Comparison of ENCODE assay signal across 13 cellular contexts in genomic region chr7:131183611-131184119, GRCh38.
A peak's percentile ranks its signal among the peaks of the same experiment; 100 is the strongest.
DNase-seq lines count a peak whose midpoint lies in the region; ATAC-seq and TF ChIP-seq lines count a peak whose summit lies in the region.
"Had no signal": no experiment of that assay in that cellular context is flagged by ENCODE, and none has a peak within 500 bp of the region (broad histone marks: within the 10 kb centered on the region; RNA-seq: fewer than 3 reads in every experiment).

No MANE protein-coding gene starts in this region.

- no peaks in the 10 kb centered on the region for H3K36me3 ChIP-seq in spleen
- H3K36me3 ChIP-seq: BLaER1 treated with 17β-estradiol and CSF1 and Interleukin-3, amounts not matched to agents 10 nM and 100 nM; MG63 had no signal

- TF ChIP-seq CTCF in spleen (IDR thresholded peaks at IDR 0.05 in 8 of 11, conservative IDR thresholded peaks at IDR 0.05 in 3 of 11), result no peak

- 16 to 34% (median 20%) methylated on average over 3 of the region's 3 CpGs for WGBS in spleen, 5 donors

- no peak for TF ChIP-seq POLR2A in spleen (IDR thresholded peaks at IDR 0.05)

- H3K4me1 ChIP-seq in spleen, result peaks cover 3 to 21% (median 7%) of the 10 kb centered on the region in 6 donors

- ATAC-seq in effector memory CD8-positive, alpha-beta T cell (replicated peaks), result peak; percentile 33

- intact Hi-C loops in spleen (cut with DNase I; ENCODE audit: low total_unique reads), result no loop called here

- peaks cover 5% of the 10 kb centered on the region for H3K9me3 Mint-ChIP-seq in activated CD4-positive, alpha-beta T cell treated with anti-CD3 and anti-CD28 coated beads, Interleukin-2, amount 10 ng/mL, durations not matched to agents 7 days and 5 days
- H3K9me3 Mint-ChIP-seq in effector memory CD8-positive, alpha-beta T cell, result no peaks in the 10 kb centered on the region

- no peak overlapping the region for H3K27ac ChIP-seq in spleen
- H3K27ac ChIP-seq: BLaER1 treated with 17β-estradiol and CSF1 and Interleukin-3, amounts not matched to agents 10 nM and 100 nM had no signal

- no peaks in the 10 kb centered on the region for H3K27me3 ChIP-seq in spleen (replicated peaks in 1 of 7)
- H3K27me3 ChIP-seq: MG63 had no signal

- no peak overlapping the region for H3K4me3 Mint-ChIP-seq in activated CD4-positive, alpha-beta T cell treated with anti-CD3 and anti-CD28 coated beads, Interleukin-2, amount 10 ng/mL, durations not matched to agents 7 days and 5 days
- peak overlapping the region; percentile 37 to 42 for H3K4me3 Mint-ChIP-seq in effector memory CD8-positive, alpha-beta T cell

- CTCF ChIA-PET in activated CD4-positive, alpha-beta T cell treated with anti-CD3 and anti-CD28 coated beads, Interleukin-2, amount 10 ng/mL, durations not matched to agents 7 days and 5 days (lab: Charles Lee), result interaction anchor here (0.6 to 0.7 kb wide), 3 partner anchors 223 to 664 kb away, joined by 3 to 5 read pairs (median 4); no protein-coding TSS in a partner anchor

- no peaks in the 10 kb centered on the region for H3K27me3 Mint-ChIP-seq in activated CD4-positive, alpha-beta T cell treated with anti-CD3 and anti-CD28 coated beads, Interleukin-2, amount 10 ng/mL, durations not matched to agents 7 days and 5 days
- no peaks in the 10 kb centered on the region for H3K27me3 Mint-ChIP-seq in effector memory CD8-positive, alpha-beta T cell

- POLR2A ChIA-PET in activated CD4-positive, alpha-beta T cell treated with anti-CD3 and anti-CD28 coated beads, Interleukin-2, amount 10 ng/mL, durations not matched to agents 7 days and 5 days (lab: Charles Lee), result interaction anchor here (0.7 kb wide), 1 partner anchor 54 kb away, joined by 9 read pairs; no protein-coding TSS in a partner anchor

- peaks cover 3% of the 10 kb centered on the region for H3K36me3 Mint-ChIP-seq in activated CD4-positive, alpha-beta T cell treated with anti-CD3 and anti-CD28 coated beads, Interleukin-2, amount 10 ng/mL, durations not matched to agents 7 days and 5 days (ENCODE audit: low read depth)
- peaks cover 3% of the 10 kb centered on the region for H3K36me3 Mint-ChIP-seq in effector memory CD8-positive, alpha-beta T cell (ENCODE audit: insufficient read depth)

- H3K4me1 Mint-ChIP-seq in activated CD4-positive, alpha-beta T cell treated with anti-CD3 and anti-CD28 coated beads, Interleukin-2, amount 10 ng/mL, durations not matched to agents 7 days and 5 days, result peaks cover 37% of the 10 kb centered on the region
- peaks cover 23 to 28% of the 10 kb centered on the region in 2 donors for H3K4me1 Mint-ChIP-seq in effector memory CD8-positive, alpha-beta T cell (ENCODE audit: low read depth in 2 of 2)

- H3K27ac Mint-ChIP-seq in activated CD4-positive, alpha-beta T cell treated with anti-CD3 and anti-CD28 coated beads, Interleukin-2, amount 10 ng/mL, durations not matched to agents 7 days and 5 days, result peak overlapping the region; percentile 73
- H3K27ac Mint-ChIP-seq in effector memory CD8-positive, alpha-beta T cell, result peak overlapping the region; percentile 46 to 69

- H3K4me3 ChIP-seq in spleen, result no peak overlapping the region
- H3K4me3 ChIP-seq: BLaER1 treated with 17β-estradiol and CSF1 and Interleukin-3, amounts not matched to agents 10 nM and 100 nM; MG63 had no signal

- no peaks in the 10 kb centered on the region for H3K9me3 ChIP-seq in spleen
- H3K9me3 ChIP-seq: BLaER1 treated with 17β-estradiol and CSF1 and Interleukin-3, amounts not matched to agents 10 nM and 100 nM had no signal

- peak; percentile 18 for DNase-seq in stimulated activated CD4-positive, alpha-beta T cell treated with anti-CD3 and anti-CD28 coated beads, Interleukin-4, amount 100 ng/mL, for 24 hours
- no peak for DNase-seq in stimulated activated CD4-positive, alpha-beta T cell treated with anti-CD3 and anti-CD28 coated beads, Interleukin-2, amount 100 ng/mL, for 24 hours
- DNase-seq in activated CD4-positive, alpha-beta T cell treated with anti-CD3 and anti-CD28 coated beads, Interleukin-2, amount 10 ng/mL, durations not matched to agents 7 days and 5 days, result peak; percentile 62
- peak; percentile 9 to 23 (median 10) for DNase-seq in effector memory CD8-positive, alpha-beta T cell
- DNase-seq in nucleus accumbens (lab: John Stamatoyannopoulos, UW) (no peak), NCI-H2196 treated with DMSO at 0.1 percent for 48 hours (lab: John Stamatoyannopoulos, UW; ENCODE audit: unreplicated experiment) (no peak), HuH-7 (ENCODE audit: low spot score) (no peak), spleen (no peak)
- DNase-seq: foreskin fibroblast, MG63, NCI-H82, SHP77 had no signal

Comparison
In these comparisons a context has a peak if more than half of its experiments do, and no peak if none do; other contexts are left out.
1. DNase-seq: peak in stimulated activated CD4-positive, alpha-beta T cell treated with anti-CD3 and anti-CD28 coated beads, Interleukin-4, amount 100 ng/mL, for 24 hours (single experiment), activated CD4-positive, alpha-beta T cell treated with anti-CD3 and anti-CD28 coated beads, Interleukin-2, amount 10 ng/mL, durations not matched to agents 7 days and 5 days (single experiment) and effector memory CD8-positive, alpha-beta T cell (3 of 3); none in stimulated activated CD4-positive, alpha-beta T cell treated with anti-CD3 and anti-CD28 coated beads, Interleukin-2, amount 100 ng/mL, for 24 hours (0 of 2), nucleus accumbens (0 of 56), NCI-H2196 treated with DMSO at 0.1 percent for 48 hours (single experiment), HuH-7 (single experiment) and spleen (single experiment).